In genomic region chr7:104980440-104980839, GRCh38 we compare ENCODE assay signal across 2 cellular contexts.
A peak's percentile ranks its signal among the peaks of the same experiment; 100 is the strongest.
TF ChIP-seq lines count a peak whose summit lies in the region.

No MANE protein-coding gene starts in this region.

TF ChIP-seq in HepG2, 621 proteins besides CTCF, POLR2A, EP300 and RAD21:
- TF ChIP-seq AGO2 (optimal IDR thresholded peaks at IDR 0.05; ENCODE audit: low read depth, low read length) (peak; percentile 63), ZNF333 (CRISPR knock-in tag; IDR thresholded peaks at IDR 0.05; ENCODE audit: borderline replicate concordance) (no peak)

TF ChIP-seq in K562, 482 proteins besides CTCF, POLR2A, EP300 and RAD21:
- peak; percentile 21; the same call in 1 of the 2 replicates for TF ChIP-seq POLR2AphosphoS5 (IDR thresholded peaks at IDR 0.05; ENCODE audit: control insufficient read depth, insufficient read depth, low read depth, low read length)
- no peak for TF ChIP-seq SREBF2 (CRISPR knock-in tag; IDR thresholded peaks at IDR 0.05)
- TF ChIP-seq RBM22 (IDR thresholded peaks at IDR 0.05; ENCODE audit: low read depth, low read length, poor library complexity, severe bottlenecking): peak; percentile 43
